Comparison of ENCODE assay signal across 22 cellular contexts in genomic region chr13:40796649-40797048, GRCh38. TPM values are rescaled to one million over a fixed set of nuclear protein-coding genes. Genes with fewer than 3 reads are reported as not detected.
DNase-seq lines count a peak whose midpoint lies in the region; ATAC-seq and TF ChIP-seq lines count a peak whose summit lies in the region.
"Had no signal": no experiment of that assay in that cellular context is flagged by ENCODE, and none has a peak within 500 bp of the region (broad histone marks: within the 10 kb centered on the region; RNA-seq: fewer than 3 reads in every experiment).

No MANE protein-coding gene starts in this region.

- CTCF ChIA-PET in activated CD4-positive, alpha-beta memory T cell treated with anti-CD3 and anti-CD28 coated beads for 36 hours (lab: Charles Lee), result interaction anchor here (0.5 to 1.1 kb wide), 2 partner anchors 19 to 137 kb away, joined by 3 read pairs; no protein-coding TSS in a partner anchor
- CTCF ChIA-PET in activated CD4-positive, alpha-beta memory T cell treated with anti-CD3 and anti-CD28 coated beads, Interleukin-2, amount 10 ng/mL, durations not matched to agents 7 days and 5 days (lab: Charles Lee), result interaction anchor here (1.0 kb wide), 1 partner anchor 20 kb away, joined by 3 read pairs; no protein-coding TSS in a partner anchor

- no peak for DNase-seq in activated CD4-positive, alpha-beta memory T cell treated with anti-CD3 and anti-CD28 coated beads for 36 hours
- no peak for DNase-seq in activated CD4-positive, alpha-beta memory T cell treated with anti-CD3 and anti-CD28 coated beads, Interleukin-2, amount 10 ng/mL, durations not matched to agents 7 days and 5 days
- DNase-seq in natural killer cell (no peak), right lobe of liver (no peak), NCI-H2171 (lab: John Stamatoyannopoulos, UW) (no peak), KBM-7 (no peak)
- no peak for DNase-seq in natural killer cell treated with Interleukin-12 subunit alpha and Interleukin-12 subunit beta and Interleukin-15 and Interleukin-18, amount 100 ng/mL, for 72 hours (ENCODE audit: low spot score)
- DNase-seq: 8988T, DMS53, GDM1, GOT3, HCEC 1CT, MV-4-11, NCI-H1105 treated with DMSO at 0.1 percent for 48 hours, NCI-H2081, NCI-H2171 treated with DMSO at 0.1 percent for 48 hours, NCI-H446, NCI-H526 had no signal

- POLR2A ChIA-PET in activated CD4-positive, alpha-beta memory T cell treated with anti-CD3 and anti-CD28 coated beads for 36 hours (lab: Charles Lee), result no interaction called here
- POLR2A ChIA-PET in activated CD4-positive, alpha-beta memory T cell treated with anti-CD3 and anti-CD28 coated beads, Interleukin-2, amount 10 ng/mL, durations not matched to agents 7 days and 5 days (lab: Charles Lee), result no interaction called here

- H3K36me3 Mint-ChIP-seq in activated CD4-positive, alpha-beta memory T cell treated with anti-CD3 and anti-CD28 coated beads for 36 hours, result peaks cover 28% of the 10 kb centered on the region
- H3K36me3 Mint-ChIP-seq in activated CD4-positive, alpha-beta memory T cell treated with anti-CD3 and anti-CD28 coated beads, Interleukin-2, amount 10 ng/mL, durations not matched to agents 7 days and 5 days (ENCODE audit: low read depth), result peaks cover 11% of the 10 kb centered on the region
- H3K36me3 Mint-ChIP-seq in natural killer cell, result no peaks in the 10 kb centered on the region
- peaks cover 3% of the 10 kb centered on the region for H3K36me3 Mint-ChIP-seq in natural killer cell treated with Interleukin-12 subunit alpha and Interleukin-12 subunit beta and Interleukin-15 and Interleukin-18, amount 100 ng/mL, for 72 hours

- no peaks in the 10 kb centered on the region for H3K27me3 ChIP-seq in right lobe of liver
- H3K27me3 ChIP-seq: BLaER1 treated with 17β-estradiol and CSF1 and Interleukin-3, amounts not matched to agents 10 nM and 100 nM had no signal

- no peak overlapping the region for H3K4me3 Mint-ChIP-seq in activated CD4-positive, alpha-beta memory T cell treated with anti-CD3 and anti-CD28 coated beads for 36 hours
- no peak overlapping the region for H3K4me3 Mint-ChIP-seq in activated CD4-positive, alpha-beta memory T cell treated with anti-CD3 and anti-CD28 coated beads, Interleukin-2, amount 10 ng/mL, durations not matched to agents 7 days and 5 days
- H3K4me3 Mint-ChIP-seq in natural killer cell, result no peak overlapping the region
- H3K4me3 Mint-ChIP-seq in natural killer cell treated with Interleukin-12 subunit alpha and Interleukin-12 subunit beta and Interleukin-15 and Interleukin-18, amount 100 ng/mL, for 72 hours, result no peak overlapping the region

- H3K27ac ChIP-seq in right lobe of liver, result peak overlapping the region; percentile 22 to 100 (median 100)
- H3K27ac ChIP-seq: BLaER1 treated with 17β-estradiol and CSF1 and Interleukin-3, amounts not matched to agents 10 nM and 100 nM; KMS-11 had no signal

- H3K9me3 ChIP-seq in right lobe of liver, result no peaks in the 10 kb centered on the region
- H3K9me3 ChIP-seq: BLaER1 treated with 17β-estradiol and CSF1 and Interleukin-3, amounts not matched to agents 10 nM and 100 nM had no signal

- peaks cover 0 to 82% (median 24%) of the 10 kb centered on the region in 4 donors for H3K4me1 ChIP-seq in right lobe of liver

- intact Hi-C loops in activated CD4-positive, alpha-beta memory T cell treated with anti-CD3 and anti-CD28 coated beads for 36 hours (cut with micrococcal nuclease), result no loop called here
- intact Hi-C loops in natural killer cell (cut with micrococcal nuclease), result no loop called here
- intact Hi-C loops in right lobe of liver (cut with DNase I), result no loop called here

- peaks cover 10% of the 10 kb centered on the region for H3K4me1 Mint-ChIP-seq in activated CD4-positive, alpha-beta memory T cell treated with anti-CD3 and anti-CD28 coated beads for 36 hours (ENCODE audit: low read depth)
- peaks cover 19% of the 10 kb centered on the region for H3K4me1 Mint-ChIP-seq in activated CD4-positive, alpha-beta memory T cell treated with anti-CD3 and anti-CD28 coated beads, Interleukin-2, amount 10 ng/mL, durations not matched to agents 7 days and 5 days
- H3K4me1 Mint-ChIP-seq in natural killer cell, result peaks cover 16 to 23% of the 10 kb centered on the region in 2 donors
- H3K4me1 Mint-ChIP-seq in natural killer cell treated with Interleukin-12 subunit alpha and Interleukin-12 subunit beta and Interleukin-15 and Interleukin-18, amount 100 ng/mL, for 72 hours (ENCODE audit: low read depth in 2 of 2), result peaks cover 8 to 14% of the 10 kb centered on the region in 2 donors

- ATAC-seq in natural killer cell, result peak; percentile 33 to 57 (median 42)
- ATAC-seq in natural killer cell treated with Interleukin-12 subunit alpha and Interleukin-12 subunit beta and Interleukin-15 and Interleukin-18, amount 100 ng/mL, for 72 hours, result no peak
- no peak for ATAC-seq in right lobe of liver
- no peak for ATAC-seq in HG03571 (IDR thresholded peaks at IDR 0.05; ENCODE audit: unreplicated experiment)
- ATAC-seq: Right ventricle myocardium inferior had no signal

- 83% methylated on average over 6 of the region's 6 CpGs for WGBS in right lobe of liver (ENCODE audit: insufficient coverage, low coverage, low lambda C conversion rate, missing lambda C conversion rate)

- in situ Hi-C loops in KBM-7 (cut with MboI; ENCODE audit: low pct_unique_long_range_greater_than_20kb, low sequenced_read_pairs), result loop anchor here (25.0 kb wide), 1 partner anchor 241 kb away; no protein-coding TSS in a partner anchor

- TF ChIP-seq POLR2A in right lobe of liver (IDR thresholded peaks at IDR 0.05), result no peak

- TF ChIP-seq CTCF in natural killer cell (IDR thresholded peaks at IDR 0.05) (no peak), right lobe of liver (IDR thresholded peaks at IDR 0.05) (no peak)

- H3K36me3 ChIP-seq in right lobe of liver, result peaks cover 0 to 29% (median 1%) of the 10 kb centered on the region in 4 donors

- no peak overlapping the region for H3K4me3 ChIP-seq in right lobe of liver
- H3K4me3 ChIP-seq: BLaER1 treated with 17β-estradiol and CSF1 and Interleukin-3, amounts not matched to agents 10 nM and 100 nM had no signal

- no peaks in the 10 kb centered on the region for H3K9me3 Mint-ChIP-seq in activated CD4-positive, alpha-beta memory T cell treated with anti-CD3 and anti-CD28 coated beads for 36 hours
- H3K9me3 Mint-ChIP-seq in activated CD4-positive, alpha-beta memory T cell treated with anti-CD3 and anti-CD28 coated beads, Interleukin-2, amount 10 ng/mL, durations not matched to agents 7 days and 5 days, result no peaks in the 10 kb centered on the region
- no peaks in the 10 kb centered on the region for H3K9me3 Mint-ChIP-seq in natural killer cell
- no peaks in the 10 kb centered on the region for H3K9me3 Mint-ChIP-seq in natural killer cell treated with Interleukin-12 subunit alpha and Interleukin-12 subunit beta and Interleukin-15 and Interleukin-18, amount 100 ng/mL, for 72 hours

- no peaks in the 10 kb centered on the region for H3K27me3 Mint-ChIP-seq in activated CD4-positive, alpha-beta memory T cell treated with anti-CD3 and anti-CD28 coated beads for 36 hours
- H3K27me3 Mint-ChIP-seq in activated CD4-positive, alpha-beta memory T cell treated with anti-CD3 and anti-CD28 coated beads, Interleukin-2, amount 10 ng/mL, durations not matched to agents 7 days and 5 days, result no peaks in the 10 kb centered on the region
- no peaks in the 10 kb centered on the region for H3K27me3 Mint-ChIP-seq in natural killer cell (ENCODE audit: low read depth in 2 of 2)
- H3K27me3 Mint-ChIP-seq in natural killer cell treated with Interleukin-12 subunit alpha and Interleukin-12 subunit beta and Interleukin-15 and Interleukin-18, amount 100 ng/mL, for 72 hours, result no peaks in the 10 kb centered on the region

- peak overlapping the region; percentile 26 for H3K27ac Mint-ChIP-seq in activated CD4-positive, alpha-beta memory T cell treated with anti-CD3 and anti-CD28 coated beads for 36 hours
- H3K27ac Mint-ChIP-seq in activated CD4-positive, alpha-beta memory T cell treated with anti-CD3 and anti-CD28 coated beads, Interleukin-2, amount 10 ng/mL, durations not matched to agents 7 days and 5 days, result no peak overlapping the region
- peak overlapping the region; percentile 2 to 56 for H3K27ac Mint-ChIP-seq in natural killer cell
- peak overlapping the region in 1 of 2 donors; percentile 3 for H3K27ac Mint-ChIP-seq in natural killer cell treated with Interleukin-12 subunit alpha and Interleukin-12 subunit beta and Interleukin-15 and Interleukin-18, amount 100 ng/mL, for 72 hours

RNA-seq across cellular contexts. Expression of gene SLC25A15, which starts 7.2 kb away (rescaled TPM):
- 10 to 100 TPM; 16.2 to 16.9 TPM for total RNA-seq in activated CD4-positive, alpha-beta memory T cell treated with anti-CD3 and anti-CD28 coated beads for 36 hours
- 1 to 10 TPM; 8.2 to 9.8 TPM for total RNA-seq in activated CD4-positive, alpha-beta memory T cell treated with anti-CD3 and anti-CD28 coated beads, Interleukin-2, amount 10 ng/mL, durations not matched to agents 7 days and 5 days
- 1 to 10 TPM; 4.0 to 6.0 (median 5.8) TPM for total RNA-seq in natural killer cell
- 10 to 100 TPM in 1 of 2 donors, 1 to 10 TPM in 1; 6.2 to 15.3 TPM for total RNA-seq in natural killer cell treated with Interleukin-12 subunit alpha and Interleukin-12 subunit beta and Interleukin-15 and Interleukin-18, amount 100 ng/mL, for 72 hours
- 100 to 1,000 TPM in 1 of 6 experiments, 10 to 100 TPM in 5; 28.0 to 168 (median 79.9) TPM for total RNA-seq in right lobe of liver

RNA-seq across cellular contexts. Expression of gene MRPS31, which starts 25.7 kb away (rescaled TPM):
- total RNA-seq in activated CD4-positive, alpha-beta memory T cell treated with anti-CD3 and anti-CD28 coated beads for 36 hours, result 10 to 100 TPM; 35.6 to 40.4 TPM
- total RNA-seq in activated CD4-positive, alpha-beta memory T cell treated with anti-CD3 and anti-CD28 coated beads, Interleukin-2, amount 10 ng/mL, durations not matched to agents 7 days and 5 days, result 10 to 100 TPM; 31.5 to 34.0 TPM
- 10 to 100 TPM; 13.6 to 19.6 (median 13.8) TPM for total RNA-seq in natural killer cell
- 10 to 100 TPM; 25.2 to 27.4 TPM for total RNA-seq in natural killer cell treated with Interleukin-12 subunit alpha and Interleukin-12 subunit beta and Interleukin-15 and Interleukin-18, amount 100 ng/mL, for 72 hours
- 10 to 100 TPM; 13.6 to 24.3 (median 20.0) TPM for total RNA-seq in right lobe of liver

Comparison
In these comparisons a context has a peak if more than half of its experiments do, and no peak if none do; other contexts are left out.
1. ATAC-seq: peak in natural killer cell (3 of 3); none in natural killer cell treated with Interleukin-12 subunit alpha and Interleukin-12 subunit beta and Interleukin-15 and Interleukin-18, amount 100 ng/mL, for 72 hours (0 of 2), right lobe of liver (0 of 4) and HG03571 (single experiment).